In genomic region chr18:51195086-51195601, GRCh38 we compare ENCODE assay signal across 8 cellular contexts.
A peak's percentile ranks its signal among the peaks of the same experiment; 100 is the strongest.
DNase-seq lines count a peak whose midpoint lies in the region; TF ChIP-seq lines count a peak whose summit lies in the region.

No MANE protein-coding gene starts in this region.

- H3K4me3 ChIP-seq in WERI-Rb-1 (ENCODE audit: low read depth, low read length) (peak overlapping the region; percentile 100), iPS DF 6.9 (ENCODE audit: low read length) (peak overlapping the region; percentile 99; the same call in 1 of the 2 replicates), stomach smooth muscle (ENCODE audit: low read length in 2 of 2) (peak overlapping the region; percentile 89 to 90)

- peaks cover 50% of the 10 kb centered on the region for H3K36me3 ChIP-seq in WERI-Rb-1
- H3K36me3 ChIP-seq in iPS DF 6.9 (ENCODE audit: control insufficient read depth, insufficient read depth, low read length) = no peaks in the 10 kb centered on the region
- no peaks in the 10 kb centered on the region for H3K36me3 ChIP-seq in stomach smooth muscle (ENCODE audit: control insufficient read depth in 2 of 2, insufficient read depth in 2 of 2, low read length in 2 of 2)

- H3K27me3 ChIP-seq in WERI-Rb-1 (ENCODE audit: insufficient read depth, low read depth, severe bottlenecking) (no peaks in the 10 kb centered on the region), iPS DF 6.9 (ENCODE audit: control insufficient read depth, insufficient read depth, low read length) (no peaks in the 10 kb centered on the region), stomach smooth muscle (ENCODE audit: control insufficient read depth in 1 of 2, insufficient read depth in 2 of 2, low read length in 2 of 2) (no peaks in the 10 kb centered on the region)

- H3K27ac ChIP-seq in WERI-Rb-1 (peak overlapping the region; percentile 83), iPS DF 6.9 (ENCODE audit: low read length) (no peak overlapping the region), stomach smooth muscle (ENCODE audit: low read length) (peak overlapping the region; percentile 81)

- no peaks in the 10 kb centered on the region for H3K4me1 ChIP-seq in iPS DF 6.9 (ENCODE audit: control insufficient read depth, insufficient read depth, low read length)
- H3K4me1 ChIP-seq in stomach smooth muscle (ENCODE audit: control insufficient read depth, insufficient read depth, low read length) = peaks cover 16% of the 10 kb centered on the region

- WGBS in iPS DF 6.9 (ENCODE audit: insufficient coverage, insufficient read length) = no CpG with 5 or more reads among the region's 6 CpGs

- H3K9me3 ChIP-seq in WERI-Rb-1 (ENCODE audit: severe bottlenecking) = no peaks in the 10 kb centered on the region
- no peaks in the 10 kb centered on the region for H3K9me3 ChIP-seq in iPS DF 6.9 (ENCODE audit: control insufficient read depth, insufficient read depth, low read length)
- H3K9me3 ChIP-seq in stomach smooth muscle (ENCODE audit: control insufficient read depth in 2 of 2, low read length in 2 of 2) = no peaks in the 10 kb centered on the region

- DNase-seq in NCI-H748 treated with DMSO at 0.1 percent for 48 hours (lab: John Stamatoyannopoulos, UW) (peak; percentile 86), NCI-H748 (lab: John Stamatoyannopoulos, UW; ENCODE audit: unreplicated experiment) (no peak), WERI-Rb-1 (no peak), iPS DF 6.9 (ENCODE audit: low read depth, low spot score) (no peak), retina (no peak), NCI-H128 (lab: John Stamatoyannopoulos, UW; ENCODE audit: unreplicated experiment) (no peak), NCI-H187 (lab: John Stamatoyannopoulos, UW) (no peak)

- no peak for TF ChIP-seq CTCF in WERI-Rb-1 (IDR thresholded peaks at IDR 0.05; ENCODE audit: low read depth, low read length)

- H3K9ac ChIP-seq in stomach smooth muscle (ENCODE audit: low read length in 2 of 2) = peak overlapping the region; percentile 83 to 91
